In the genomic region with DNA sequence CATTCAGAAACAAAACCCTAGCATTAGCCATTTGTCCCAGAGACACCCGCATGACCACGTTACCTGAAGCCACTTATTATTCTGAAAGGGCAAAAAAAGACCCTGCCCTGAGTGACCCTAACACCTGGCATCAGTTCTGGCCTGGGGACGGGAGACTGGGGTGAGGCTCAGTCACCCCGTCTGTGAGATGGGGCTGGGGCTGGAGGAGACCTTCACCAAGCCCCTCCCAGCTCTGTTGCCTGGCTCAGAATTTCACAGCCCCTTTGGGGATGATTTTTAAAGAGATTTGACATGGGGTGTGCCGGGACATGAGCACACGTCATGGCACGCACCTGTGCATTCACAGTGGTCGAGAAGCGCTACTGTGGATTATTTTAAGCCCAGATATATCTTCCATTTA, we compare ENCODE assay signal across 2 cellular contexts.
A peak's percentile ranks its signal among the peaks of the same experiment; 100 is the strongest.
TF ChIP-seq lines count a peak whose summit lies in the region.

No MANE protein-coding gene starts in this region.

TF ChIP-seq in HEK293, 187 proteins besides CTCF, POLR2A, EP300 and RAD21:
- TF ChIP-seq IKZF3 (tag by site-specific recombination; IDR thresholded peaks at IDR 0.05) (no peak), KLF7 (tag by site-specific recombination; IDR thresholded peaks at IDR 0.05; ENCODE audit: borderline replicate concordance) (no peak), HOXC10 (CRISPR knock-in tag; IDR thresholded peaks at IDR 0.05) (no peak), PRDM10 (tag by site-specific recombination; IDR thresholded peaks at IDR 0.05) (0 out of 2 replicates have a peak, but pooled peaks have one; percentile 3)
- TF ChIP-seq, protein P1, sequence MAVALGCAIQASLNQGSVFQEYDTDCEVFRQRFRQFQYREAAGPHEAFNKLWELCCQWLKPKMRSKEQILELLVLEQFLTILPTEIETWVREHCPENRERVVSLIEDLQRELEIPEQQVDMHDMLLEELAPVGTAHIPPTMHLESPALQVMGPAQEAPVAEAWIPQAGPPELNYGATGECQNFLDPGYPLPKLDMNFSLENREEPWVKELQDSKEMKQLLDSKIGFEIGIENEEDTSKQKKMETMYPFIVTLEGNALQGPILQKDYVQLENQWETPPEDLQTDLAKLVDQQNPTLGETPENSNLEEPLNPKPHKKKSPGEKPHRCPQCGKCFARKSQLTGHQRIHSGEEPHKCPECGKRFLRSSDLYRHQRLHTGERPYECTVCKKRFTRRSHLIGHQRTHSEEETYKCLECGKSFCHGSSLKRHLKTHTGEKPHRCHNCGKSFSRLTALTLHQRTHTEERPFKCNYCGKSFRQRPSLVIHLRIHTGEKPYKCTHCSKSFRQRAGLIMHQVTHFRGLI (tag by site-specific recombination; IDR thresholded peaks at IDR 0.05) = no peak
TF ChIP-seq in HEK293: peak in this region for 1.

TF ChIP-seq in HepG2, 621 proteins besides CTCF, POLR2A, EP300 and RAD21:
- peak; percentile 6; the same call in 1 of the 2 replicates for TF ChIP-seq POLR2G (IDR thresholded peaks at IDR 0.05; ENCODE audit: low read depth, low read length)
- no peak for TF ChIP-seq SP4 (CRISPR knock-in tag; IDR thresholded peaks at IDR 0.05)
- peak; percentile 61 for TF ChIP-seq AGO1 (IDR thresholded peaks at IDR 0.05; ENCODE audit: low read depth, low read length, poor library complexity, severe bottlenecking)
